In the genomic region with DNA sequence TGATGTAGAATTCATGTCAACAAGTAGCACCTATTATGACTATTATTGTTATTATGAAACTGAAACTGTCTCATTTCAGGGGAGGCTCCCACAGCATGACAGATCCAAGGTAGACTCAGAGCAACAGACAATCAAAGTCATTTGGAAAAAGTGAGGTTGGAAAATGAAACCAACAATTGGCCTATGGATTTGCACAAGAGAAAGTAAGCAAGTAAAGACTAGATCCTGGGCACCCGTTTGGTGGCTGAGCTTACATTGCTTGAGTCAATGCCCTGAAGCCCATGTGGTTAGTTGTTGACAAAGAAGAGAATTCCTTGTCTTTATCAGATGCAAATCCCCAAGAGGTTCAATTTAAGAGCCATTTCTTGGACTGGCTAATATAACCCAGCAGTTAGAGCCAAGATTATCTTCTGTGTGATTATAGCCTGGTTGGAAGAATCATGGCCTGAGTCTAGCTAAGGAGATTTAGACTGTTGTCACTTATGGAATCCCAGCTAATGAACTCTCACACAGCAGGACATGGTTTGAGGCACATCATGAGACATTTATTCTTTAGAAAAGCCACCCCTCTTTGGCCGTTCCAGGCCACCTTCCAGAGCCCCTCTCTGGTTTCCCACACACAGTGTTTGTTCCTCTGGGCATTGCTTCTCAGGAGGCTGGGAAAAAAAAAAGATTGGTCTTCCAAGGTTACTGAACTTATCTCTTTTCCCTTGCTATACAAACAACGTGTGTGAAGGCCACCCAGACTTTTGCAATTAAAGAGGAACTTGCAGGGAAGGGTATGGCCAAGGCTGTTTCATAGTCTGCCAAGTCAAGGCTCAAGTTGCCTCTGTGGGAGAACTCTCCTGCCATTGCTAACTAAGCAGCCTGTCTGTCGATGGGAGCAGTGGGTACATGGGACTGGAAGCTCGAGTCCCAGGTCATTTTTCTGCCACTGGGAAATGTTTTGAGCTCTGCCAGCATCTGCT, we compare ENCODE assay signal across 13 cellular contexts.
A peak's percentile ranks its signal among the peaks of the same experiment; 100 is the strongest.
DNase-seq lines count a peak whose midpoint lies in the region; ATAC-seq and TF ChIP-seq lines count a peak whose summit lies in the region.
"Had no signal": no experiment of that assay in that cellular context is flagged by ENCODE, and none has a peak within 500 bp of the region (broad histone marks: within the 10 kb centered on the region; RNA-seq: fewer than 3 reads in every experiment).

No MANE protein-coding gene starts in this region.

- no peak for ATAC-seq in GM21576 (IDR thresholded peaks at IDR 0.05; ENCODE audit: unreplicated experiment)
- ATAC-seq: psoas muscle had no signal

- DNase-seq in AG08395 (ENCODE audit: low spot score) (peak; percentile 40), SJCRH30 (peak; percentile 67 to 79), fibroblast of the aortic adventitia (ENCODE audit: low read depth) (peak; percentile 54), GOT3 (lab: John Stamatoyannopoulos, UW) (no peak), NCI-H2196 treated with DMSO at 0.1 percent for 48 hours (lab: John Stamatoyannopoulos, UW; ENCODE audit: unreplicated experiment) (no peak)
- no peak for DNase-seq in CD4-positive, alpha-beta memory T cell
- DNase-seq: aorta, NCI-H1092 treated with DMSO at 0.1 percent for 48 hours, psoas muscle had no signal

- CTCF ChIA-PET in HEK293 (lab: Yijun Ruan, JAX), result no interaction called here
- CTCF ChIA-PET in CD4-positive, alpha-beta memory T cell (lab: Charles Lee; ENCODE audit: partially characterized antibody), result no interaction called here

- H3K4me1 ChIP-seq in HEK293 (ENCODE audit: control insufficient read depth, insufficient read depth, low read length) (no peaks in the 10 kb centered on the region; the same call in 1 of the 2 replicates), SJCRH30 (peaks cover 41% of the 10 kb centered on the region)
- H3K4me1 ChIP-seq in CD4-positive, alpha-beta memory T cell (ENCODE audit: insufficient read depth, low read length), result no peaks in the 10 kb centered on the region
- H3K4me1 ChIP-seq: BLaER1, esophagus muscularis mucosa had no signal

- POLR2A ChIA-PET in HEK293 (lab: Yijun Ruan, JAX), result interaction anchor here (0.8 kb wide), 1 partner anchor 400 kb away, joined by 3 read pairs; no protein-coding TSS in a partner anchor
- POLR2A ChIA-PET in CD4-positive, alpha-beta memory T cell (lab: Charles Lee; ENCODE audit: partially characterized antibody), result no interaction called here

- no peaks in the 10 kb centered on the region for H3K36me3 Mint-ChIP-seq in CD4-positive, alpha-beta memory T cell

- H3K4me3 ChIP-seq in HEK293 (ENCODE audit: low read depth, low read length) (no peak overlapping the region), SJCRH30 (no peak overlapping the region), fibroblast of the aortic adventitia (ENCODE audit: low read depth, low read length) (no peak overlapping the region)
- H3K4me3 ChIP-seq in CD4-positive, alpha-beta memory T cell (ENCODE audit: low read length in 2 of 2), result no peak overlapping the region
- H3K4me3 ChIP-seq: BLaER1, esophagus muscularis mucosa, psoas muscle had no signal

- H3K27me3 Mint-ChIP-seq in CD4-positive, alpha-beta memory T cell, result peaks cover 11% of the 10 kb centered on the region in 2 donors

- H3K27me3 ChIP-seq in SJCRH30, result no peaks in the 10 kb centered on the region
- H3K27me3 ChIP-seq in CD4-positive, alpha-beta memory T cell (ENCODE audit: insufficient read depth, low read length), result peaks cover 5% of the 10 kb centered on the region
- H3K27me3 ChIP-seq: BLaER1, esophagus muscularis mucosa had no signal

- H3K27ac ChIP-seq in HEK293 (ENCODE audit: extremely low read depth, low read depth, low read length), result no peak overlapping the region
- H3K27ac ChIP-seq in SJCRH30, result peak overlapping the region; percentile 47; the same call in 1 of the 2 replicates
- H3K27ac ChIP-seq in CD4-positive, alpha-beta memory T cell (ENCODE audit: low read depth, low read length), result no peak overlapping the region
- H3K27ac ChIP-seq: BLaER1, esophagus muscularis mucosa, psoas muscle had no signal

- H3K4me3 Mint-ChIP-seq in CD4-positive, alpha-beta memory T cell, result no peak overlapping the region

- H3K36me3 ChIP-seq in HEK293 (ENCODE audit: control insufficient read depth in 2 of 2, insufficient read depth in 1 of 2, low read length in 2 of 2) (no peaks in the 10 kb centered on the region), SJCRH30 (no peaks in the 10 kb centered on the region)
- no peaks in the 10 kb centered on the region for H3K36me3 ChIP-seq in CD4-positive, alpha-beta memory T cell (ENCODE audit: insufficient read depth, low read length)
- H3K36me3 ChIP-seq: BLaER1, esophagus muscularis mucosa had no signal

- no peaks in the 10 kb centered on the region for H3K4me1 Mint-ChIP-seq in CD4-positive, alpha-beta memory T cell

- intact Hi-C loops in CD4-positive, alpha-beta memory T cell (cut with micrococcal nuclease), result no loop called here

- no peak overlapping the region for H3K27ac Mint-ChIP-seq in CD4-positive, alpha-beta memory T cell

- H3K9me3 ChIP-seq in HEK293 (ENCODE audit: control insufficient read depth, insufficient read depth, low read depth, low read length) (no peaks in the 10 kb centered on the region), SJCRH30 (replicated peaks) (no peaks in the 10 kb centered on the region; the same call in 1 of the 2 replicates)
- H3K9me3 ChIP-seq in CD4-positive, alpha-beta memory T cell (ENCODE audit: control insufficient read depth in 1 of 2, low read length in 2 of 2), result no peaks in the 10 kb centered on the region
- H3K9me3 ChIP-seq: BLaER1, esophagus muscularis mucosa, psoas muscle had no signal

- no peaks in the 10 kb centered on the region for H3K9me3 Mint-ChIP-seq in CD4-positive, alpha-beta memory T cell

- TF ChIP-seq CTCF in HEK293 (tag by site-specific recombination; IDR thresholded peaks at IDR 0.05) (no peak), fibroblast of the aortic adventitia (IDR thresholded peaks at IDR 0.05; ENCODE audit: insufficient read depth, low read length) (no peak)

TF ChIP-seq in HEK293, 187 proteins besides CTCF, POLR2A, EP300 and RAD21:
- TF ChIP-seq, protein P1, sequence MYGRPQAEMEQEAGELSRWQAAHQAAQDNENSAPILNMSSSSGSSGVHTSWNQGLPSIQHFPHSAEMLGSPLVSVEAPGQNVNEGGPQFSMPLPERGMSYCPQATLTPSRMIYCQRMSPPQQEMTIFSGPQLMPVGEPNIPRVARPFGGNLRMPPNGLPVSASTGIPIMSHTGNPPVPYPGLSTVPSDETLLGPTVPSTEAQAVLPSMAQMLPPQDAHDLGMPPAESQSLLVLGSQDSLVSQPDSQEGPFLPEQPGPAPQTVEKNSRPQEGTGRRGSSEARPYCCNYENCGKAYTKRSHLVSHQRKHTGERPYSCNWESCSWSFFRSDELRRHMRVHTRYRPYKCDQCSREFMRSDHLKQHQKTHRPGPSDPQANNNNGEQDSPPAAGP (tag by site-specific recombination; IDR thresholded peaks at IDR 0.05), result no peak
- TF ChIP-seq GLIS1 (tag by site-specific recombination; IDR thresholded peaks at IDR 0.05) (peak; percentile 78), ZNF560 (tag by site-specific recombination; IDR thresholded peaks at IDR 0.05; ENCODE audit: borderline replicate concordance) (no peak), ZNF394 (tag by site-specific recombination; IDR thresholded peaks at IDR 0.05; ENCODE audit: borderline replicate concordance) (no peak), ZNF324 (tag by site-specific recombination; IDR thresholded peaks at IDR 0.05) (no peak)
- TF ChIP-seq, protein P2, sequence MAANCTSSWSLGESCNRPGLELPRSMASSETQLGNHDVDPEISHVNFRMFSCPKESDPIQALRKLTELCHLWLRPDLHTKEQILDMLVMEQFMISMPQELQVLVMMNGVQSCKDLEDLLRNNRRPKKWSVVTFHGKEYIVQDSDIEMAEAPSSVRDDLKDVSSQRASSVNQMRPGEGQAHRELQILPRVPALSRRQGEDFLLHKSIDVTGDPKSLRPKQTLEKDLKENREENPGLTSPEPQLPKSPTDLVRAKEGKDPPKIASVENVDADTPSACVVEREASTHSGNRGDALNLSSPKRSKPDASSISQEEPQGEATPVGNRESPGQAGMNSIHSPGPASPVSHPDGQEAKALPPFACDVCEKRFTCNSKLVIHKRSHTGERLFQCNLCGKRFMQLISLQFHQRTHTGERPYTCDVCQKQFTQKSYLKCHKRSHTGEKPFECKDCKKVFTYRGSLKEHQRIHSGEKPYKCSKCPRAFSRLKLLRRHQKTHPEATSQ (tag by site-specific recombination; IDR thresholded peaks at IDR 0.05), result no peak
TF ChIP-seq in HEK293: peak in this region for 1.

Comparison
In these comparisons a context has a peak if more than half of its experiments do, and no peak if none do; other contexts are left out.
1. DNase-seq: peak in AG08395 (single experiment), SJCRH30 (2 of 2) and fibroblast of the aortic adventitia (single experiment); none in CD4-positive, alpha-beta memory T cell (0 of 5), GOT3 (single experiment) and NCI-H2196 treated with DMSO at 0.1 percent for 48 hours (single experiment).